Comparison of ENCODE assay signal across 8 cellular contexts in the genomic region with DNA sequence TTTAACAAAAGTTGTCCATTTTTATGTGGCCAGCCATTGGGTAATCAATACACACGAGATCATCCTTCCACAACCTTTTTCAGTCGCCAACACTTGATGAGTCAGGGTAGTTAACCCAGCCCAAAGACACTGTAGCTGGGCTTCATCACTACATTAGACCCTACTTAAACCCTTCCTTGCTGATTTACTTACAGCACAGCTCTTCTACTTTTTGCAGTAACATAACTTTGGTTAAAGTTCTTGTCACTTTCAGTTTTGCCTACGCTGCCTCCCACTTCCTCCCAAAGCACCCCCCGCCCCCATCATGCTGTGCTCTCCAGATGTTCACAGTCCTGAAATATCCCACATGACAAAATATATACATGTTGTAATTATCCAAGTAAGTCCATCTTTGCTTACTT.
DNase-seq lines count a peak whose midpoint lies in the region; ATAC-seq lines count a peak whose summit lies in the region.

No MANE protein-coding gene starts in this region.

- no peaks in the 10 kb centered on the region for H3K36me3 ChIP-seq in adipocyte (ENCODE audit: control insufficient read depth, insufficient read depth, low read length, severe bottlenecking)

- peaks cover 8% of the 10 kb centered on the region for H3K27me3 Mint-ChIP-seq in activated naive CD4-positive, alpha-beta T cell treated with anti-CD3 and anti-CD28 coated beads, Interleukin-2, amount 10 ng/mL, durations not matched to agents 7 days and 5 days

- peak; percentile 71 for ATAC-seq in HG03354 (IDR thresholded peaks at IDR 0.05; ENCODE audit: poor library complexity, severe bottlenecking, unreplicated experiment)

- no peaks in the 10 kb centered on the region for H3K9me3 Mint-ChIP-seq in activated naive CD4-positive, alpha-beta T cell treated with anti-CD3 and anti-CD28 coated beads, Interleukin-2, amount 10 ng/mL, durations not matched to agents 7 days and 5 days

- DNase-seq in activated naive CD4-positive, alpha-beta T cell treated with anti-CD3 and anti-CD28 coated beads, Interleukin-2, amount 10 ng/mL, durations not matched to agents 7 days and 5 days = peak; percentile 51
- DNase-seq in activated naive CD4-positive, alpha-beta T cell treated with Interleukin-2 at 50 U/mL for 16 hours = no peak
- DNase-seq in adipocyte (ENCODE audit: low read depth) (peak; percentile 82), stromal cell of bone marrow (ENCODE audit: low read depth) (peak; percentile 60), NCI-H146 (lab: John Stamatoyannopoulos, UW) (no peak), NK-92 (lab: John Stamatoyannopoulos, UW; ENCODE audit: unreplicated experiment) (no peak), G401 (ENCODE audit: low spot score) (no peak)

- H3K9ac ChIP-seq in adipocyte (ENCODE audit: low read length) = no peak overlapping the region

- no peaks in the 10 kb centered on the region for H3K9me3 ChIP-seq in adipocyte (ENCODE audit: control insufficient read depth, low read length)

- in situ Hi-C loops in G401 (cut with HindIII; ENCODE audit: low sequenced_read_pairs) = no loop called here

- peaks cover 14% of the 10 kb centered on the region for H3K4me1 ChIP-seq in adipocyte (ENCODE audit: control insufficient read depth, insufficient read depth, low read length)

- no peaks in the 10 kb centered on the region for H3K36me3 Mint-ChIP-seq in activated naive CD4-positive, alpha-beta T cell treated with anti-CD3 and anti-CD28 coated beads, Interleukin-2, amount 10 ng/mL, durations not matched to agents 7 days and 5 days

- peak overlapping the region; percentile 48 for H3K4me3 ChIP-seq in adipocyte (ENCODE audit: low read length)

- H3K4me1 Mint-ChIP-seq in activated naive CD4-positive, alpha-beta T cell treated with anti-CD3 and anti-CD28 coated beads, Interleukin-2, amount 10 ng/mL, durations not matched to agents 7 days and 5 days = peaks cover 14% of the 10 kb centered on the region

- H3K27ac Mint-ChIP-seq in activated naive CD4-positive, alpha-beta T cell treated with anti-CD3 and anti-CD28 coated beads, Interleukin-2, amount 10 ng/mL, durations not matched to agents 7 days and 5 days = peak overlapping the region; percentile 65

- H3K4me3 Mint-ChIP-seq in activated naive CD4-positive, alpha-beta T cell treated with anti-CD3 and anti-CD28 coated beads, Interleukin-2, amount 10 ng/mL, durations not matched to agents 7 days and 5 days = peak overlapping the region; percentile 2

- CTCF ChIA-PET in activated naive CD4-positive, alpha-beta T cell treated with anti-CD3 and anti-CD28 coated beads, Interleukin-2, amount 10 ng/mL, durations not matched to agents 7 days and 5 days (lab: Charles Lee) = interaction anchor here (1.5 kb wide), 1 partner anchor 49 kb away, joined by 6 read pairs; no protein-coding TSS in a partner anchor

- H3K27me3 ChIP-seq in adipocyte (replicated peaks; ENCODE audit: control insufficient read depth, insufficient read depth, low read length) = no peaks in the 10 kb centered on the region

Comparison
In these comparisons a context has a peak if more than half of its experiments do, and no peak if none do; other contexts are left out.
1. DNase-seq: peak in activated naive CD4-positive, alpha-beta T cell treated with anti-CD3 and anti-CD28 coated beads, Interleukin-2, amount 10 ng/mL, durations not matched to agents 7 days and 5 days (single experiment), adipocyte (single experiment) and stromal cell of bone marrow (single experiment); none in activated naive CD4-positive, alpha-beta T cell treated with Interleukin-2 at 50 U/mL for 16 hours (single experiment), NCI-H146 (single experiment), NK-92 (single experiment) and G401 (single experiment).